3 cellular contexts compared by ENCODE assay signal in the genomic region with DNA sequence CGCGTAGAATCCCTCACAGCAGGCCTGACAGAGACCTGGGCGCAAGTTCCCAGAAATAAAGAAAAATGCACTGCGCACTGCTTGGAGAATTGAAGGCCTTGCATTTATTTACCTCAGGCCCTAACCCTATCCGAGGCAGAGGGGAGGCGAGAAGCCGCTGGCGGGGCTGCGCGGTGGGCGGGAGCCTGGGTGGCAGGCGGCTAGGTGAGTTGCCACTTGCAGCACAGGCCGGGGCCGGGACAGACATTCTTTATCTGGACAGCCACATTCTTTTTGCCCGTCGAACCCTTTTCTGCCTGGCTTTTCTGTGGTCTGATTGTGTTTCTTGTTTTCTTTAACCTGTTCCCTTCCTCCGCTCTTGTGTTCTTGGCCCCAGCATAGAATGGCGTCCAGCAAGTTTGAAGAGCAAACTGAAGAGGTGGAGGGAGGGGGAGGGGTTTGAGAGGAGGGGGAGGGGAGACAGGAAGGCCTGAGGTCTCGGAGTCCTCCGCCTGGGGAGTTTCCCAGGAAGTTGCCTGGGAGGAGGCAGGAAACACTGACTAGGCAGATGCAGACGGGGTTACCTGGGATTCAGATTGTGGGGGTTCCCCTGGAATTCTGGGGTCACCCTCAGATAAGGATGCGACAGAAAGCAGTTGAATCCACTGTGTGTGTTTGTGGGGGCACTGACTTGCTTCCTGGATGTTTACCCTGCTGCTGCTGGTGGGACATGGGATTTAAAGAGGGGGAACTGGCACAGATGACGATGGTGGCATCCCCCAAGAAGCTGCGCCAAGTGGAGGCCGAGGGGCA.
TF ChIP-seq lines count a peak whose summit lies in the region.

No MANE protein-coding gene starts in this region.

TF ChIP-seq in GM23338, 12 proteins besides CTCF, POLR2A, EP300 and RAD21:
- peak; percentile 72 for TF ChIP-seq EZH2 (IDR thresholded peaks at IDR 0.05; ENCODE audit: low read depth, unreplicated experiment)
- TF ChIP-seq NANOG (IDR thresholded peaks at IDR 0.05; ENCODE audit: borderline replicate concordance) = no peak
- peak; percentile 74 for TF ChIP-seq EZH2phosphoT487 (IDR thresholded peaks at IDR 0.05; ENCODE audit: unreplicated experiment)

TF ChIP-seq in WTC11, 78 proteins besides CTCF, POLR2A, EP300 and RAD21:
- no peak for TF ChIP-seq GABPB1 (CRISPR knock-in tag; IDR thresholded peaks at IDR 0.05)
- TF ChIP-seq, protein P1, sequence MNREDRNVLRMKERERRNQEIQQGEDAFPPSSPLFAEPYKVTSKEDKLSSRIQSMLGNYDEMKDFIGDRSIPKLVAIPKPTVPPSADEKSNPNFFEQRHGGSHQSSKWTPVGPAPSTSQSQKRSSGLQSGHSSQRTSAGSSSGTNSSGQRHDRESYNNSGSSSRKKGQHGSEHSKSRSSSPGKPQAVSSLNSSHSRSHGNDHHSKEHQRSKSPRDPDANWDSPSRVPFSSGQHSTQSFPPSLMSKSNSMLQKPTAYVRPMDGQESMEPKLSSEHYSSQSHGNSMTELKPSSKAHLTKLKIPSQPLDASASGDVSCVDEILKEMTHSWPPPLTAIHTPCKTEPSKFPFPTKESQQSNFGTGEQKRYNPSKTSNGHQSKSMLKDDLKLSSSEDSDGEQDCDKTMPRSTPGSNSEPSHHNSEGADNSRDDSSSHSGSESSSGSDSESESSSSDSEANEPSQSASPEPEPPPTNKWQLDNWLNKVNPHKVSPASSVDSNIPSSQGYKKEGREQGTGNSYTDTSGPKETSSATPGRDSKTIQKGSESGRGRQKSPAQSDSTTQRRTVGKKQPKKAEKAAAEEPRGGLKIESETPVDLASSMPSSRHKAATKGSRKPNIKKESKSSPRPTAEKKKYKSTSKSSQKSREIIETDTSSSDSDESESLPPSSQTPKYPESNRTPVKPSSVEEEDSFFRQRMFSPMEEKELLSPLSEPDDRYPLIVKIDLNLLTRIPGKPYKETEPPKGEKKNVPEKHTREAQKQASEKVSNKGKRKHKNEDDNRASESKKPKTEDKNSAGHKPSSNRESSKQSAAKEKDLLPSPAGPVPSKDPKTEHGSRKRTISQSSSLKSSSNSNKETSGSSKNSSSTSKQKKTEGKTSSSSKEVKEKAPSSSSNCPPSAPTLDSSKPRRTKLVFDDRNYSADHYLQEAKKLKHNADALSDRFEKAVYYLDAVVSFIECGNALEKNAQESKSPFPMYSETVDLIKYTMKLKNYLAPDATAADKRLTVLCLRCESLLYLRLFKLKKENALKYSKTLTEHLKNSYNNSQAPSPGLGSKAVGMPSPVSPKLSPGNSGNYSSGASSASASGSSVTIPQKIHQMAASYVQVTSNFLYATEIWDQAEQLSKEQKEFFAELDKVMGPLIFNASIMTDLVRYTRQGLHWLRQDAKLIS (CRISPR knock-in tag; IDR thresholded peaks at IDR 0.05; ENCODE audit: borderline replicate concordance) = no peak

TF ChIP-seq in HepG2, 621 proteins besides CTCF, POLR2A, EP300 and RAD21:
- no peak for TF ChIP-seq ZNF33B (CRISPR knock-in tag; IDR thresholded peaks at IDR 0.05)
- peak; percentile 21; the same call in 1 of the 2 replicates for TF ChIP-seq ETV5 (CRISPR knock-in tag; IDR thresholded peaks at IDR 0.05; ENCODE audit: borderline replicate concordance)
- TF ChIP-seq, protein P2, sequence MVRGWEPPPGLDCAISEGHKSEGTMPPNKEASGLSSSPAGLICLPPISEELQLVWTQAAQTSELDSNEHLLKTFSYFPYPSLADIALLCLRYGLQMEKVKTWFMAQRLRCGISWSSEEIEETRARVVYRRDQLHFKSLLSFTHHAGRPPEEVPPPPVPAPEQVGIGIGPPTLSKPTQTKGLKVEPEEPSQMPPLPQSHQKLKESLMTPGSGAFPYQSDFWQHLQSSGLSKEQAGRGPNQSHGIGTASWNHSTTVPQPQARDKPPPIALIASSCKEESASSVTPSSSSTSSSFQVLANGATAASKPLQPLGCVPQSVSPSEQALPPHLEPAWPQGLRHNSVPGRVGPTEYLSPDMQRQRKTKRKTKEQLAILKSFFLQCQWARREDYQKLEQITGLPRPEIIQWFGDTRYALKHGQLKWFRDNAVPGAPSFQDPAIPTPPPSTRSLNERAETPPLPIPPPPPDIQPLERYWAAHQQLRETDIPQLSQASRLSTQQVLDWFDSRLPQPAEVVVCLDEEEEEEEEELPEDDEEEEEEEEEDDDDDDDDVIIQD (CRISPR knock-in tag; IDR thresholded peaks at IDR 0.05; ENCODE audit: low read depth) = no peak
- TF ChIP-seq YY1 (IDR thresholded peaks at IDR 0.05; ENCODE audit: insufficient read depth, insufficient replicate concordance, low read depth, low read length) = peak; percentile 36
- no peak for TF ChIP-seq PPARG (CRISPR knock-in tag; conservative IDR thresholded peaks at IDR 0.05)
- no peak for TF ChIP-seq JDP2 (CRISPR knock-in tag; IDR thresholded peaks at IDR 0.05; ENCODE audit: borderline replicate concordance)
- TF ChIP-seq MED8 (CRISPR knock-in tag; IDR thresholded peaks at IDR 0.05; ENCODE audit: insufficient replicate concordance) = no peak
- no peak for TF ChIP-seq GABPA (IDR thresholded peaks at IDR 0.05; ENCODE audit: low read depth, low read length)
- peak; percentile 72 for TF ChIP-seq GABPA (CRISPR knock-in tag; IDR thresholded peaks at IDR 0.05; ENCODE audit: low read depth)
- no peak for TF ChIP-seq MTF2 (CRISPR knock-in tag; IDR thresholded peaks at IDR 0.05; ENCODE audit: borderline replicate concordance)
- TF ChIP-seq, protein P3, sequence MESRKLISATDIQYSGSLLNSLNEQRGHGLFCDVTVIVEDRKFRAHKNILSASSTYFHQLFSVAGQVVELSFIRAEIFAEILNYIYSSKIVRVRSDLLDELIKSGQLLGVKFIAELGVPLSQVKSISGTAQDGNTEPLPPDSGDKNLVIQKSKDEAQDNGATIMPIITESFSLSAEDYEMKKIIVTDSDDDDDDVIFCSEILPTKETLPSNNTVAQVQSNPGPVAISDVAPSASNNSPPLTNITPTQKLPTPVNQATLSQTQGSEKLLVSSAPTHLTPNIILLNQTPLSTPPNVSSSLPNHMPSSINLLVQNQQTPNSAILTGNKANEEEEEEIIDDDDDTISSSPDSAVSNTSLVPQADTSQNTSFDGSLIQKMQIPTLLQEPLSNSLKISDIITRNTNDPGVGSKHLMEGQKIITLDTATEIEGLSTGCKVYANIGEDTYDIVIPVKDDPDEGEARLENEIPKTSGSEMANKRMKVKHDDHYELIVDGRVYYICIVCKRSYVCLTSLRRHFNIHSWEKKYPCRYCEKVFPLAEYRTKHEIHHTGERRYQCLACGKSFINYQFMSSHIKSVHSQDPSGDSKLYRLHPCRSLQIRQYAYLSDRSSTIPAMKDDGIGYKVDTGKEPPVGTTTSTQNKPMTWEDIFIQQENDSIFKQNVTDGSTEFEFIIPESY (CRISPR knock-in tag; IDR thresholded peaks at IDR 0.05) = peak; percentile 60; the same call in 1 of the 2 replicates
- peak; percentile 2; the same call in 1 of the 2 replicates for TF ChIP-seq POLR2G (IDR thresholded peaks at IDR 0.05; ENCODE audit: low read depth, low read length)
- TF ChIP-seq U2AF1 (optimal IDR thresholded peaks at IDR 0.05; ENCODE audit: low read depth, low read length) = peak; percentile 46
- TF ChIP-seq, protein P4, sequence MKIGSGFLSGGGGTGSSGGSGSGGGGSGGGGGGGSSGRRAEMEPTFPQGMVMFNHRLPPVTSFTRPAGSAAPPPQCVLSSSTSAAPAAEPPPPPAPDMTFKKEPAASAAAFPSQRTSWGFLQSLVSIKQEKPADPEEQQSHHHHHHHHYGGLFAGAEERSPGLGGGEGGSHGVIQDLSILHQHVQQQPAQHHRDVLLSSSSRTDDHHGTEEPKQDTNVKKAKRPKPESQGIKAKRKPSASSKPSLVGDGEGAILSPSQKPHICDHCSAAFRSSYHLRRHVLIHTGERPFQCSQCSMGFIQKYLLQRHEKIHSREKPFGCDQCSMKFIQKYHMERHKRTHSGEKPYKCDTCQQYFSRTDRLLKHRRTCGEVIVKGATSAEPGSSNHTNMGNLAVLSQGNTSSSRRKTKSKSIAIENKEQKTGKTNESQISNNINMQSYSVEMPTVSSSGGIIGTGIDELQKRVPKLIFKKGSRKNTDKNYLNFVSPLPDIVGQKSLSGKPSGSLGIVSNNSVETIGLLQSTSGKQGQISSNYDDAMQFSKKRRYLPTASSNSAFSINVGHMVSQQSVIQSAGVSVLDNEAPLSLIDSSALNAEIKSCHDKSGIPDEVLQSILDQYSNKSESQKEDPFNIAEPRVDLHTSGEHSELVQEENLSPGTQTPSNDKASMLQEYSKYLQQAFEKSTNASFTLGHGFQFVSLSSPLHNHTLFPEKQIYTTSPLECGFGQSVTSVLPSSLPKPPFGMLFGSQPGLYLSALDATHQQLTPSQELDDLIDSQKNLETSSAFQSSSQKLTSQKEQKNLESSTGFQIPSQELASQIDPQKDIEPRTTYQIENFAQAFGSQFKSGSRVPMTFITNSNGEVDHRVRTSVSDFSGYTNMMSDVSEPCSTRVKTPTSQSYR (CRISPR knock-in tag; IDR thresholded peaks at IDR 0.05; ENCODE audit: borderline replicate concordance) = peak; percentile 71
- no peak for TF ChIP-seq KDM5A (IDR thresholded peaks at IDR 0.05; ENCODE audit: borderline replicate concordance, low read length)
- TF ChIP-seq ZFP37 (CRISPR knock-in tag; IDR thresholded peaks at IDR 0.05; ENCODE audit: borderline replicate concordance) = 0 out of 2 replicates have a peak, but pooled peaks have one; percentile 8
- no peak for TF ChIP-seq ZNF138 (CRISPR knock-in tag; IDR thresholded peaks at IDR 0.05; ENCODE audit: low read depth)
- 0 out of 2 replicates have a peak, but pooled peaks have one; percentile 5 for TF ChIP-seq SOX5 (CRISPR knock-in tag; IDR thresholded peaks at IDR 0.05; ENCODE audit: borderline replicate concordance)
- TF ChIP-seq PRPF4 (IDR thresholded peaks at IDR 0.05; ENCODE audit: low read depth, low read length, poor library complexity, severe bottlenecking) = peak; percentile 92
- peak; percentile 46 for TF ChIP-seq AGO2 (optimal IDR thresholded peaks at IDR 0.05; ENCODE audit: low read depth, low read length)
- TF ChIP-seq, protein P5, sequence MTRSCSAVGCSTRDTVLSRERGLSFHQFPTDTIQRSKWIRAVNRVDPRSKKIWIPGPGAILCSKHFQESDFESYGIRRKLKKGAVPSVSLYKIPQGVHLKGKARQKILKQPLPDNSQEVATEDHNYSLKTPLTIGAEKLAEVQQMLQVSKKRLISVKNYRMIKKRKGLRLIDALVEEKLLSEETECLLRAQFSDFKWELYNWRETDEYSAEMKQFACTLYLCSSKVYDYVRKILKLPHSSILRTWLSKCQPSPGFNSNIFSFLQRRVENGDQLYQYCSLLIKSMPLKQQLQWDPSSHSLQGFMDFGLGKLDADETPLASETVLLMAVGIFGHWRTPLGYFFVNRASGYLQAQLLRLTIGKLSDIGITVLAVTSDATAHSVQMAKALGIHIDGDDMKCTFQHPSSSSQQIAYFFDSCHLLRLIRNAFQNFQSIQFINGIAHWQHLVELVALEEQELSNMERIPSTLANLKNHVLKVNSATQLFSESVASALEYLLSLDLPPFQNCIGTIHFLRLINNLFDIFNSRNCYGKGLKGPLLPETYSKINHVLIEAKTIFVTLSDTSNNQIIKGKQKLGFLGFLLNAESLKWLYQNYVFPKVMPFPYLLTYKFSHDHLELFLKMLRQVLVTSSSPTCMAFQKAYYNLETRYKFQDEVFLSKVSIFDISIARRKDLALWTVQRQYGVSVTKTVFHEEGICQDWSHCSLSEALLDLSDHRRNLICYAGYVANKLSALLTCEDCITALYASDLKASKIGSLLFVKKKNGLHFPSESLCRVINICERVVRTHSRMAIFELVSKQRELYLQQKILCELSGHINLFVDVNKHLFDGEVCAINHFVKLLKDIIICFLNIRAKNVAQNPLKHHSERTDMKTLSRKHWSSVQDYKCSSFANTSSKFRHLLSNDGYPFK (CRISPR knock-in tag; IDR thresholded peaks at IDR 0.05; ENCODE audit: borderline replicate concordance) = 0 out of 2 replicates have a peak, but pooled peaks have one; percentile 31
- 0 out of 2 replicates have a peak, but pooled peaks have one; percentile 38 for TF ChIP-seq ZNF652 (CRISPR knock-in tag; IDR thresholded peaks at IDR 0.05; ENCODE audit: borderline replicate concordance, low read depth)
- 0 out of 2 replicates have a peak, but pooled peaks have one; percentile 18 for TF ChIP-seq ZMYM2 (CRISPR knock-in tag; IDR thresholded peaks at IDR 0.05)
